9 cellular contexts compared by ENCODE assay signal in genomic region chr7:38367301-38367700, GRCh38.
A peak's percentile ranks its signal among the peaks of the same experiment; 100 is the strongest.
DNase-seq lines count a peak whose midpoint lies in the region; ATAC-seq, FAIRE-seq and TF ChIP-seq lines count a peak whose summit lies in the region.
"Had no signal": no experiment of that assay in that cellular context is flagged by ENCODE, and none has a peak within 500 bp of the region (broad histone marks: within the 10 kb centered on the region; RNA-seq: fewer than 3 reads in every experiment).

No MANE protein-coding gene starts in this region.

- peak overlapping the region; percentile 59 for H3K27ac Mint-ChIP-seq in activated T-helper 1 cell treated with anti-CD3 and anti-CD28 coated beads, Interleukin-12 subunit alpha, Interleukin-12 subunit beta, Interleukin-2, Interleukin-4 antibody, amounts not matched to agents 30 ng/mL and 10 ng/mL and 1 ng/mL, durations not matched to agents 14 hours and 24 hours and 36 hours

- in situ Hi-C loops in gastrocnemius medialis (cut with MboI; ENCODE audit: low sequenced_read_pairs in 4 of 4), result no loop called here

- no peaks in the 10 kb centered on the region for H4K20me1 ChIP-seq in BLaER1

- peaks cover 62% of the 10 kb centered on the region for H3K4me1 Mint-ChIP-seq in activated T-helper 1 cell treated with anti-CD3 and anti-CD28 coated beads, Interleukin-12 subunit alpha, Interleukin-12 subunit beta, Interleukin-2, Interleukin-4 antibody, amounts not matched to agents 30 ng/mL and 10 ng/mL and 1 ng/mL, durations not matched to agents 14 hours and 24 hours and 36 hours (ENCODE audit: low read depth)

- H3K4me3 ChIP-seq in BLaER1 (no peak overlapping the region), gastrocnemius medialis (no peak overlapping the region)

- no peak for TF ChIP-seq POLR2A in gastrocnemius medialis (IDR thresholded peaks at IDR 0.05)

- DNase-seq in GM19239 (ENCODE audit: insufficient read length, low spot score), result no peak
- no peak for DNase-seq in activated T-helper 1 cell treated with anti-CD3 and anti-CD28 coated beads, Interleukin-12 subunit alpha, Interleukin-12 subunit beta, Interleukin-2, Interleukin-4 antibody, amounts not matched to agents 30 ng/mL and 10 ng/mL and 1 ng/mL, durations not matched to agents 14 hours and 24 hours and 36 hours (ENCODE audit: low spot score)
- no peak for DNase-seq in gastrocnemius medialis
- DNase-seq in NCI-H1436 treated with DMSO at 0.1 percent for 48 hours (lab: John Stamatoyannopoulos, UW), result no peak
- DNase-seq in islet precursor cell, result no peak
- DNase-seq in NCI-H146 (lab: John Stamatoyannopoulos, UW), result no peak

- H3K4me3 Mint-ChIP-seq in activated T-helper 1 cell treated with anti-CD3 and anti-CD28 coated beads, Interleukin-12 subunit alpha, Interleukin-12 subunit beta, Interleukin-2, Interleukin-4 antibody, amounts not matched to agents 30 ng/mL and 10 ng/mL and 1 ng/mL, durations not matched to agents 14 hours and 24 hours and 36 hours, result peak overlapping the region; percentile 8

- H3K9me3 ChIP-seq in BLaER1 (no peaks in the 10 kb centered on the region), gastrocnemius medialis (no peaks in the 10 kb centered on the region)

- no peak overlapping the region for H3K9ac ChIP-seq in BLaER1

- H3K27me3 Mint-ChIP-seq in activated T-helper 1 cell treated with anti-CD3 and anti-CD28 coated beads, Interleukin-12 subunit alpha, Interleukin-12 subunit beta, Interleukin-2, Interleukin-4 antibody, amounts not matched to agents 30 ng/mL and 10 ng/mL and 1 ng/mL, durations not matched to agents 14 hours and 24 hours and 36 hours (ENCODE audit: insufficient read depth), result no peaks in the 10 kb centered on the region

- no peak for TF ChIP-seq CTCF in gastrocnemius medialis (IDR thresholded peaks at IDR 0.05 in 4 of 5, conservative IDR thresholded peaks at IDR 0.05 in 1 of 5)

- peaks cover 37% of the 10 kb centered on the region for H3K4me1 ChIP-seq in BLaER1
- H3K4me1 ChIP-seq in gastrocnemius medialis, result peaks cover 0 to 3% of the 10 kb centered on the region in 2 donors

- H3K36me3 Mint-ChIP-seq in activated T-helper 1 cell treated with anti-CD3 and anti-CD28 coated beads, Interleukin-12 subunit alpha, Interleukin-12 subunit beta, Interleukin-2, Interleukin-4 antibody, amounts not matched to agents 30 ng/mL and 10 ng/mL and 1 ng/mL, durations not matched to agents 14 hours and 24 hours and 36 hours (ENCODE audit: low read depth), result peaks cover 4% of the 10 kb centered on the region

- H3K9me3 Mint-ChIP-seq in activated T-helper 1 cell treated with anti-CD3 and anti-CD28 coated beads, Interleukin-12 subunit alpha, Interleukin-12 subunit beta, Interleukin-2, Interleukin-4 antibody, amounts not matched to agents 30 ng/mL and 10 ng/mL and 1 ng/mL, durations not matched to agents 14 hours and 24 hours and 36 hours, result no peaks in the 10 kb centered on the region

- H3K36me3 ChIP-seq in BLaER1, result no peaks in the 10 kb centered on the region
- H3K36me3 ChIP-seq in gastrocnemius medialis, result no peaks in the 10 kb centered on the region

- intact Hi-C loops in activated T-helper 1 cell treated with anti-CD3 and anti-CD28 coated beads, Interleukin-12 subunit alpha, Interleukin-12 subunit beta, Interleukin-2, Interleukin-4 antibody, amounts not matched to agents 30 ng/mL and 10 ng/mL and 1 ng/mL, durations not matched to agents 14 hours and 24 hours and 36 hours (cut with micrococcal nuclease), result loop anchor here (1.0 kb wide), 1 partner anchor 134 kb away; no protein-coding TSS in a partner anchor
- intact Hi-C loops in gastrocnemius medialis (cut with DNase I; ENCODE audit: low total_unique reads), result no loop called here

- H3K27me3 ChIP-seq in BLaER1 (no peaks in the 10 kb centered on the region), gastrocnemius medialis (no peaks in the 10 kb centered on the region)

- ATAC-seq in HG03066 (IDR thresholded peaks at IDR 0.05; ENCODE audit: low read depth, unreplicated experiment) (peak; percentile 57), gastrocnemius medialis (no peak)

- H3K4me2 ChIP-seq in BLaER1, result peak overlapping the region; percentile 45

- peak; percentile 26 for FAIRE-seq in GM19239 (lab: Jason Lieb, UNC)
- FAIRE-seq: D721Med had no signal

- H3K27ac ChIP-seq in BLaER1, result peak overlapping the region; percentile 46
- H3K27ac ChIP-seq in gastrocnemius medialis, result no peak overlapping the region
